8 cellular contexts compared by ENCODE assay signal in genomic region chr5:172713113-172713808, GRCh38. TPM values are rescaled to one million over a fixed set of nuclear protein-coding genes. Genes with fewer than 3 reads are reported as not detected.
DNase-seq lines count a peak whose midpoint lies in the region; ATAC-seq and TF ChIP-seq lines count a peak whose summit lies in the region.

No MANE protein-coding gene starts in this region.

- no peak overlapping the region for H3K4me3 ChIP-seq in BE2C (ENCODE audit: low read depth, low read length)
- H3K4me3 ChIP-seq in HCT116 (replicated peaks in 1 of 2; ENCODE audit: low read depth in 1 of 2, low read length in 2 of 2): no peak overlapping the region
- no peak overlapping the region for H3K4me3 ChIP-seq in adipocyte (ENCODE audit: low read length)
- no peak overlapping the region for H3K4me3 ChIP-seq in hepatocyte

- no peak overlapping the region for H3K9ac ChIP-seq in HCT116 (ENCODE audit: low read length)
- peak overlapping the region; percentile 30 for H3K9ac ChIP-seq in adipocyte (ENCODE audit: low read length)

- H3K79me2 ChIP-seq in HCT116 (ENCODE audit: insufficient read depth, low read length): no peaks in the 10 kb centered on the region
- H3K79me2 ChIP-seq in hepatocyte: no peaks in the 10 kb centered on the region

- POLR2A ChIA-PET in HCT116 (lab: Charles Lee): no interaction called here

- BruUV-seq in HCT116 (replicated peaks; lab: Mats Ljungman, UMichigan): no TSS peak

- DNase-seq in BE2C (peak; percentile 75), HCT116 (ENCODE audit: low read depth, low spot score) (no peak), T-helper 1 cell (peak; percentile 21 to 65 (median 58)), adipocyte (ENCODE audit: low read depth) (peak; percentile 75), hepatocyte (ENCODE audit: low spot score) (peak; percentile 63), NCI-H187 treated with DMSO at 0.1 percent for 48 hours (lab: John Stamatoyannopoulos, UW) (no peak)
- DNase-seq in stimulated activated CD4-positive, alpha-beta T cell treated with anti-CD3 and anti-CD28 coated beads, Interleukin-1b, Interleukin-23, amount 100 ng/mL, for 48 hours: peak; percentile 58

- no peaks in the 10 kb centered on the region for H4K20me1 ChIP-seq in HCT116 (ENCODE audit: insufficient read depth)
- no peaks in the 10 kb centered on the region for H4K20me1 ChIP-seq in hepatocyte (ENCODE audit: insufficient read depth, poor library complexity, severe bottlenecking)

- peak; percentile 46 for ATAC-seq in HCT116
- no peak for ATAC-seq in HG03039 (IDR thresholded peaks at IDR 0.05; ENCODE audit: unreplicated experiment)

- H3K27me3 ChIP-seq in BE2C (no peaks in the 10 kb centered on the region), HCT116 (ENCODE audit: insufficient read depth, low read length) (no peaks in the 10 kb centered on the region; the same call in 1 of the 2 replicates), adipocyte (replicated peaks; ENCODE audit: control insufficient read depth, insufficient read depth, low read length) (no peaks in the 10 kb centered on the region), hepatocyte (no peaks in the 10 kb centered on the region)

- CTCF ChIA-PET in HCT116 (lab: Charles Lee): interaction anchor here (0.6 to 2.9 kb wide), 4 partner anchors 52 to 218 kb away, joined by 3 to 78 read pairs (median 3); no protein-coding TSS in a partner anchor

- H3K9me2 ChIP-seq in HCT116 (ENCODE audit: insufficient read depth) (no peaks in the 10 kb centered on the region), hepatocyte (replicated peaks; ENCODE audit: insufficient read depth) (no peaks in the 10 kb centered on the region)

- WGBS in hepatocyte (ENCODE audit: low lambda C conversion rate, missing lambda C conversion rate): 6% methylated on average over 13 of the region's 15 CpGs

- TF ChIP-seq POLR2A in HCT116 (IDR thresholded peaks at IDR 0.05; ENCODE audit: borderline replicate concordance, extremely low read depth, insufficient read depth, insufficient read length): no peak

- H3K9me3 ChIP-seq in BE2C (no peaks in the 10 kb centered on the region), HCT116 (ENCODE audit: control insufficient read depth in 1 of 2, insufficient read depth in 1 of 2, low read depth in 1 of 2, low read length in 2 of 2) (no peaks in the 10 kb centered on the region), adipocyte (ENCODE audit: control insufficient read depth, low read length) (no peaks in the 10 kb centered on the region), hepatocyte (ENCODE audit: low read depth) (no peaks in the 10 kb centered on the region)

- H3K4me2 ChIP-seq in HCT116 (ENCODE audit: low read length) (no peak overlapping the region), hepatocyte (peak overlapping the region; percentile 71)

- no peak for TF ChIP-seq RAD21 in HCT116 (IDR thresholded peaks at IDR 0.05; ENCODE audit: low read depth)

- H2AFZ ChIP-seq in HCT116 (ENCODE audit: low read depth, low read length, poor library complexity, severe bottlenecking): no peak overlapping the region
- no peak overlapping the region for H2AFZ ChIP-seq in hepatocyte

- TF ChIP-seq CTCF in BE2C (IDR thresholded peaks at IDR 0.05; ENCODE audit: low read depth, low read length) (peak; percentile 85), HCT116 (IDR thresholded peaks at IDR 0.05 in 2 of 3, conservative IDR thresholded peaks at IDR 0.05 in 1 of 3; ENCODE audit: borderline replicate concordance in 1 of 3, insufficient read depth in 1 of 3, low read depth in 2 of 3, low read length in 2 of 3) (peak in 2 of 3 experiments; percentile 79 to 91; a peak in 4 of 6 replicates), hepatocyte (IDR thresholded peaks at IDR 0.05; ENCODE audit: poor library complexity) (peak; percentile 95)

- H3K27ac ChIP-seq in HCT116 (ENCODE audit: low read depth, low read length) (no peak overlapping the region), hepatocyte (no peak overlapping the region)

- H3K36me3 ChIP-seq in BE2C (no peaks in the 10 kb centered on the region), HCT116 (ENCODE audit: control insufficient read depth in 1 of 2, insufficient read depth in 2 of 2, low read length in 2 of 2) (no peaks in the 10 kb centered on the region), adipocyte (ENCODE audit: control insufficient read depth, insufficient read depth, low read length, severe bottlenecking) (no peaks in the 10 kb centered on the region), hepatocyte (replicated peaks; ENCODE audit: insufficient read depth, low read depth) (no peaks in the 10 kb centered on the region)

- intact Hi-C loops in HCT116 (cut with micrococcal nuclease): loop anchor here (1.0 to 10.0 kb wide), 2 partner anchors 219 to 1272 kb away; partner anchors contain the start of gene C5orf47

- RAD21 ChIA-PET in HCT116 (lab: Charles Lee; ENCODE audit: low non-redundant PET in 1 of 2, low total read pairs in 2 of 2, uncharacterized antibody in 2 of 2, unreplicated experiment in 2 of 2): interaction anchor here (0.5 to 1.8 kb wide), 2 partner anchors 219 to 272 kb away, joined by 4 to 5 read pairs; no protein-coding TSS in a partner anchor

- no peaks in the 10 kb centered on the region for H3K4me1 ChIP-seq in BE2C
- H3K4me1 ChIP-seq in HCT116 (ENCODE audit: control insufficient read depth in 1 of 2, insufficient read depth in 2 of 2, low read length in 2 of 2): peaks cover 0 to 15% of the 10 kb centered on the region in 2 experiments; a peak in 2 of 4 replicates
- no peaks in the 10 kb centered on the region for H3K4me1 ChIP-seq in adipocyte (ENCODE audit: control insufficient read depth, insufficient read depth, low read length)
- no peaks in the 10 kb centered on the region for H3K4me1 ChIP-seq in hepatocyte (ENCODE audit: insufficient read depth)

TF ChIP-seq in HCT116, 20 proteins besides CTCF, POLR2A, EP300 and RAD21:
- TF ChIP-seq POLR2AphosphoS5 (IDR thresholded peaks at IDR 0.05; ENCODE audit: low read depth, low read length) (no peak), CEBPB (IDR thresholded peaks at IDR 0.05; ENCODE audit: low read depth) (no peak), SIN3A (IDR thresholded peaks at IDR 0.05; ENCODE audit: low read depth) (no peak), JUND (IDR thresholded peaks at IDR 0.05) (no peak), MAX (IDR thresholded peaks at IDR 0.05) (no peak), SRF (IDR thresholded peaks at IDR 0.05; ENCODE audit: low read depth) (no peak), ELF1 (IDR thresholded peaks at IDR 0.05; ENCODE audit: borderline replicate concordance, low read depth) (no peak), EGR1 (IDR thresholded peaks at IDR 0.05; ENCODE audit: low read depth) (no peak), ZNF274 (IDR thresholded peaks at IDR 0.05; ENCODE audit: low read depth, low read length) (no peak), EZH2phosphoT487 (IDR thresholded peaks at IDR 0.05; ENCODE audit: borderline replicate concordance) (no peak), ZFX (IDR thresholded peaks at IDR 0.05) (no peak), ZBTB33 (IDR thresholded peaks at IDR 0.05; ENCODE audit: extremely low read depth, insufficient replicate concordance, low read length) (no peak), YY1 (IDR thresholded peaks at IDR 0.05; ENCODE audit: extremely low read depth, insufficient replicate concordance, low read depth, low read length) (no peak), EZH2 (IDR thresholded peaks at IDR 0.05) (no peak), CBX3 (IDR thresholded peaks at IDR 0.05; ENCODE audit: low read depth) (no peak)

RNA-seq across cellular contexts. Expression of gene DUSP1, which starts 57.7 kb away (rescaled TPM):
- 19.5 TPM for polyA plus RNA-seq in BE2C (2012; ENCODE audit: insufficient read depth, insufficient read length, low read depth)
- total RNA-seq in HCT116 (2021; ENCODE audit: unreplicated experiment): 16.6 TPM
- polyA plus RNA-seq in HCT116 (2012): 55.8 and 144 TPM in 2 replicates
- total RNA-seq in hepatocyte: 537 and 547 TPM in 2 replicates
- 583 and 682 TPM in 2 replicates for polyA plus RNA-seq in hepatocyte

Comparison
In these comparisons a context has a peak if more than half of its experiments do, and no peak if none do; other contexts are left out.
1. DNase-seq: peak in BE2C (single experiment), T-helper 1 cell (5 of 5), adipocyte (single experiment), hepatocyte (single experiment) and stimulated activated CD4-positive, alpha-beta T cell treated with anti-CD3 and anti-CD28 coated beads, Interleukin-1b, Interleukin-23, amount 100 ng/mL, for 48 hours (single experiment); none in HCT116 (single experiment) and NCI-H187 treated with DMSO at 0.1 percent for 48 hours (single experiment).
2. RNA of gene DUSP1, which starts 57.7 kb away (total RNA-seq): 537 to 547 TPM in hepatocyte; 16.6 TPM in HCT116 (single experiment); every median in the first group is over 10 times any median in the second.
3. Peak in every context shown above with its lines, with median percentiles within 50 percentile points of each other: CTCF ChIP-seq.